Comparison of ENCODE assay signal across 13 cellular contexts in the genomic region with DNA sequence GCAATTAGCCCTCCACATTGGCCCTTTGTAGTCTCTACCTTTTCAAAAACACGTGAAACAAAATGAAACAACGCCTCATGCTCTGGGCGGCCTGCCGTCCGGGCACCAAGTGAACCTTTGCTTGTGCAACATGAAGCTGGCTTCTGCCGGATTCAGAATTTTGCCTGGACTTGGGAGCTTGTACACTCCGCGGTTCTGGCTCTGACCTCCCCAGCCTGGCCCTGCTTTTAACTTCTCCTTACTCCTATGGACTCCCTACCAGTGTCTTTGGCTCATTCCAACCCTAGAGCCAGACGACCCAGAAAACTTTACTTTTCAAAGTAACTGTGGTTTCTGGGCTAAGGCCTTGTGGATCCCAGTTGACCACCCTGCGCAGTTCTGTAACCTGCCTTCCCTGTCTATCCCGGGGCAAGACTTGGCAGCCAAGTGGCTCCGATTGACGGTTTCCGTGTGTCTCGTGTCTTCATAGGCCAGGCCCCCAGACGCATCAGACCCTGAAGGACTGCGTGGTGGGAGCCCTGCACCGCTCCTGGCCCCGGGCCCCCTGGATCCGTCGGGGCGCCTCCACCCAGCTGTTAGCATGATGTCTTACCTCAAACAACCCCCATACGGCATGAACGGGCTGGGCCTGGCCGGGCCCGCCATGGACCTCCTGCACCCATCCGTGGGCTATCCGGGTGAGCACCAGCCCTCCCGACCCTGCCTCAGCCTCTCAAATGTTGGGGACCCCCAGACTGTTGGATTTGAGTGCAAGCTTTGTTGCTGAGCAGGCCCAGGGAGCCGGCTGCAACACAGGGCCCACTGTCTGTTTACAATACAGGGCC. TPM values are rescaled to one million over a fixed set of nuclear protein-coding genes. Genes with fewer than 3 reads are reported as not detected.
DNase-seq lines count a peak whose midpoint lies in the region; ATAC-seq, FAIRE-seq and TF ChIP-seq lines count a peak whose summit lies in the region.
"Had no signal": no experiment of that assay in that cellular context is flagged by ENCODE, and none has a peak within 500 bp of the region (broad histone marks: within the 10 kb centered on the region; RNA-seq: fewer than 3 reads in every experiment).

No MANE protein-coding gene starts in this region.

- H3K36me3 ChIP-seq in ES-I3 (ENCODE audit: insufficient read depth, low read length) (no peaks in the 10 kb centered on the region), astrocyte (ENCODE audit: insufficient read depth, low read length) (no peaks in the 10 kb centered on the region)
- H3K36me3 ChIP-seq: brain microvascular endothelial cell, vagina had no signal

- H2AFZ ChIP-seq in astrocyte (ENCODE audit: low read depth, low read length) = no peak overlapping the region

- no peak for FAIRE-seq in astrocyte (lab: Jason Lieb, UNC)

- H3K36me3 Mint-ChIP-seq in astrocyte (ENCODE audit: low read depth, unreplicated experiment) (no peaks in the 10 kb centered on the region), memory B cell (peaks cover 4% of the 10 kb centered on the region)

- H3K4me1 Mint-ChIP-seq in astrocyte (ENCODE audit: low read depth, unreplicated experiment) (no peaks in the 10 kb centered on the region), memory B cell (peaks cover 48% of the 10 kb centered on the region)

- H3K9me3 Mint-ChIP-seq in astrocyte (ENCODE audit: unreplicated experiment) (peaks cover 33% of the 10 kb centered on the region), memory B cell (peaks cover 4% of the 10 kb centered on the region)

- H3K4me1 ChIP-seq in ES-I3 (ENCODE audit: insufficient read depth, low read length) (peaks cover 14% of the 10 kb centered on the region), astrocyte (ENCODE audit: insufficient read depth, low read length) (peaks cover 14% of the 10 kb centered on the region)

- H3K4me3 ChIP-seq in astrocyte (ENCODE audit: insufficient read depth, low read depth, low read length) = peak overlapping the region; percentile 61
- H3K4me3 ChIP-seq: vagina had no signal

- H3K27ac Mint-ChIP-seq in astrocyte (ENCODE audit: unreplicated experiment) = peak overlapping the region; percentile 47
- H3K27ac Mint-ChIP-seq in memory B cell = no peak overlapping the region

- H3K9me3 ChIP-seq in ES-I3 (ENCODE audit: control insufficient read depth, insufficient read depth, low read length) = no peaks in the 10 kb centered on the region
- H3K9me3 ChIP-seq in astrocyte (ENCODE audit: insufficient read depth, low read depth, low read length) = no peaks in the 10 kb centered on the region
- H3K9me3 ChIP-seq: esophagus squamous epithelium, vagina had no signal

- H3K27me3 Mint-ChIP-seq in astrocyte (ENCODE audit: low read depth, unreplicated experiment) (peaks cover 84% of the 10 kb centered on the region), memory B cell (peaks cover 57% of the 10 kb centered on the region)

- TF ChIP-seq CTCF in 22Rv1 (IDR thresholded peaks at IDR 0.05) (no peak), astrocyte (IDR thresholded peaks at IDR 0.05; ENCODE audit: insufficient read depth, low read depth, low read length) (no peak)

- H3K79me2 ChIP-seq in astrocyte (ENCODE audit: insufficient read depth, low read length) = peaks cover 63% of the 10 kb centered on the region

- H3K9ac ChIP-seq in ES-I3 (ENCODE audit: low read depth, low read length) (peak overlapping the region; percentile 25), astrocyte (ENCODE audit: low read length) (peak overlapping the region; percentile 61)

- H3K27ac ChIP-seq in 22Rv1 (peak overlapping the region; percentile 27; the same call in 1 of the 2 replicates), astrocyte (ENCODE audit: low read depth, low read length) (peak overlapping the region; percentile 11)
- H3K27ac ChIP-seq: brain microvascular endothelial cell, esophagus squamous epithelium, vagina had no signal

- peaks cover 64% of the 10 kb centered on the region for H4K20me1 ChIP-seq in astrocyte (ENCODE audit: insufficient read depth, low read length)

- peak overlapping the region; percentile 92 for H3K4me2 ChIP-seq in astrocyte (ENCODE audit: low read length)

- peaks cover 90% of the 10 kb centered on the region for H3K27me3 ChIP-seq in astrocyte (ENCODE audit: insufficient read depth, low read length)

- ATAC-seq in memory B cell (ENCODE audit: low read depth) (no peak), GM21825 (IDR thresholded peaks at IDR 0.05; ENCODE audit: unreplicated experiment) (no peak), GM18517 (IDR thresholded peaks at IDR 0.05; ENCODE audit: unreplicated experiment) (no peak)
- ATAC-seq: left colon had no signal

- no peak for DNase-seq in astrocyte (ENCODE audit: low read depth)
- DNase-seq in memory B cell (ENCODE audit: low spot score in 2 of 2) = peak; percentile 4 to 22
- DNase-seq in NCI-H1694 (lab: John Stamatoyannopoulos, UW) = no peak
- DNase-seq in COLO668 (lab: John Stamatoyannopoulos, UW; ENCODE audit: unreplicated experiment) = no peak
- DNase-seq: brain microvascular endothelial cell, esophagus squamous epithelium, NCI-H446 treated with DMSO at 0.1 percent for 48 hours had no signal

- H3K4me3 Mint-ChIP-seq in astrocyte (ENCODE audit: unreplicated experiment) (no peak overlapping the region), memory B cell (peak overlapping the region; percentile 35)

RNA-seq across cellular contexts. Expression of a gene that starts 2.0 kb away (rescaled TPM):
- total RNA-seq in astrocyte = 0.30 TPM in 1 of 2 replicates, not detected in the other
- total RNA-seq: left colon, vagina had no signal

Comparison
In these comparisons a context has a peak if more than half of its experiments do, and no peak if none do; other contexts are left out.
1. DNase-seq: peak in memory B cell (2 of 2); none in astrocyte (single experiment), NCI-H1694 (single experiment) and COLO668 (single experiment).